36 cellular contexts compared by ENCODE assay signal in the genomic region with DNA sequence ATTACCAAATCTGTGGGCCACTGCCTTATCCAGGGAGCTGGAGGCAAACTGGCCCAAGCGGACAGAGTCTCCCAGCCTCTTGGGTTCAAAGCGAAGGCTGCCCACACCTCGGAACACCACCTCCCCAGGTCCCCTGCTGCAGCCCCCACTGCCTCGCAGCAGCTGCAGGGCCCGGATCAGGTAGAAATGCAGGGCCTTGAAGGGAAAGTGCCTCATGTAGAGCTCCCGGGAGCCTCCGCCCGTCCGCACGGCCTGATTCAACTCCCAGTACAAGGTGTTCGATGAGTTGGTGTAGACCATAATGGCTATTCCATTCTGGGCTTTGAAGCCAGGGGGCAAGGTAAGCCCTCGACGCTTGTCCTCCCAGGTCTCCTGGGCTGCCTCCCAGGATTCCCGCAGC. TPM values are rescaled to one million over a fixed set of nuclear protein-coding genes. Genes with fewer than 3 reads are reported as not detected.
"Had no signal": no experiment of that assay in that cellular context is flagged by ENCODE, and none has a peak within 500 bp of the region (broad histone marks: within the 10 kb centered on the region; RNA-seq: fewer than 3 reads in every experiment).

No MANE protein-coding gene starts in this region.

- DNase-seq: activated B cell treated with CpG ODN at 0.5 μM for 24 hours; activated CD4-positive, alpha-beta memory T cell treated with anti-CD3 and anti-CD28 coated beads, Interleukin-2, amount 10 ng/mL, durations not matched to agents 7 days and 5 days; activated CD4-positive, alpha-beta T cell treated with anti-CD3 and anti-CD28 coated beads for 36 hours; activated CD4-positive, alpha-beta T cell treated with anti-CD3 and anti-CD28 coated beads, Interleukin-2, amount 10 ng/mL, durations not matched to agents 24 days and 14 days; activated CD4-positive, alpha-beta T cell treated with anti-CD3 and anti-CD28 coated beads, Interleukin-2, amount 50 U/mL, for 4 hours; activated CD4-positive, CD25-positive, alpha-beta regulatory T cell treated with anti-CD3 and anti-CD28 coated beads, Interleukin-2, amount 50 U/mL, for 72 hours; activated CD8-positive, alpha-beta memory T cell treated with anti-CD3 and anti-CD28 coated beads, Interleukin-2, amount 50 U/mL, for 48 hours; activated gamma-delta T cell; activated naive CD4-positive, alpha-beta T cell; activated naive CD4-positive, alpha-beta T cell treated with anti-CD3 and anti-CD28 coated beads, Interleukin-2, amount 10 ng/mL, durations not matched to agents 7 days and 5 days; activated naive CD8-positive, alpha-beta T cell treated with anti-CD3 and anti-CD28 coated beads, Interleukin-2, amount 10 ng/mL, durations not matched to agents 7 days and 5 days; activated T-cell treated with anti-CD3 and anti-CD28 coated beads for 4 hours; activated T-cell treated with anti-CD3 and anti-CD28 coated beads, Interleukin-2, amount 50 U/mL, for 24 hours; activated T-cell treated with anti-CD3 and anti-CD28 coated beads, Interleukin-2, amount 50 U/mL, for 72 hours; central memory CD4-positive, alpha-beta T cell; cerebellar nuclear complex; effector CD4-positive, alpha-beta T cell; effector memory CD8-positive, alpha-beta T cell; erythroblast; foreskin keratinocyte; gastrocnemius medialis; glutamatergic neuron; heart left ventricle; T-helper 1 cell; T-helper 17 cell; T1000; WERI-Rb-1 had no signal

- H3K27ac ChIP-seq: ascending aorta, breast epithelium, cardiac muscle cell, coronary artery, esophagus muscularis mucosa, foreskin keratinocyte, heart left ventricle, WERI-Rb-1 had no signal

- H3K27me3 ChIP-seq: ascending aorta, breast epithelium, cardiac muscle cell, gastrocnemius medialis had no signal

- H3K36me3 Mint-ChIP-seq: activated naive CD4-positive, alpha-beta T cell treated with anti-CD3 and anti-CD28 coated beads, Interleukin-2, amount 10 ng/mL, durations not matched to agents 7 days and 5 days; activated naive CD4-positive, alpha-beta T cell treated with anti-CD3 and anti-CD28 coated beads, Interleukin-2, amount 50 U/mL, for 72 hours; activated naive CD8-positive, alpha-beta T cell treated with anti-CD3 and anti-CD28 coated beads, Interleukin-2, amount 10 ng/mL, durations not matched to agents 7 days and 5 days; brain had no signal

- H3K4me3 ChIP-seq: ascending aorta, breast epithelium, cardiac muscle cell, coronary artery, esophagus muscularis mucosa, gastrocnemius medialis, heart left ventricle had no signal

- H3K4me1 ChIP-seq: breast epithelium, foreskin keratinocyte had no signal

- H3K27ac Mint-ChIP-seq: activated B cell treated with CpG ODN at 0.5 μM for 24 hours; activated CD4-positive, alpha-beta memory T cell treated with anti-CD3 and anti-CD28 coated beads, Interleukin-2, amount 10 ng/mL, durations not matched to agents 7 days and 5 days; activated CD4-positive, alpha-beta T cell treated with anti-CD3 and anti-CD28 coated beads for 36 hours; activated CD4-positive, alpha-beta T cell treated with anti-CD3 and anti-CD28 coated beads, Interleukin-2, amount 10 ng/mL, durations not matched to agents 24 days and 14 days; activated naive CD4-positive, alpha-beta T cell treated with anti-CD3 and anti-CD28 coated beads, Interleukin-2, amount 10 ng/mL, durations not matched to agents 7 days and 5 days; activated naive CD8-positive, alpha-beta T cell treated with anti-CD3 and anti-CD28 coated beads, Interleukin-2, amount 10 ng/mL, durations not matched to agents 7 days and 5 days; activated T-cell treated with anti-CD3 and anti-CD28 coated beads, Interleukin-2, amount 50 U/mL, for 24 hours; activated T-cell treated with anti-CD3 and anti-CD28 coated beads, Interleukin-2, amount 50 U/mL, for 72 hours; dendritic cell treated with granulocyte-macrophage colony-stimulating factor and Interleukin-4, amounts not matched to agents 40 ng/mL and 50 ng/mL, for 4 days; effector memory CD8-positive, alpha-beta T cell; T-helper 17 cell; T-helper 2 cell treated with Interferon-gamma antibody and Interleukin-4, amounts not matched to agents 5 μg/mL and 100 μg/mL, for 36 hours had no signal

- H3K9me3 ChIP-seq: ascending aorta, breast epithelium, esophagus muscularis mucosa, gastrocnemius medialis, heart left ventricle had no signal

- H3K4me3 Mint-ChIP-seq: activated B cell treated with CpG ODN at 0.5 μM for 24 hours; activated CD4-positive, alpha-beta memory T cell treated with anti-CD3 and anti-CD28 coated beads, Interleukin-2, amount 10 ng/mL, durations not matched to agents 7 days and 5 days; activated CD4-positive, alpha-beta T cell treated with anti-CD3 and anti-CD28 coated beads for 36 hours; activated CD4-positive, alpha-beta T cell treated with anti-CD3 and anti-CD28 coated beads, Interleukin-2, amount 10 ng/mL, durations not matched to agents 24 days and 14 days; activated naive CD4-positive, alpha-beta T cell treated with anti-CD3 and anti-CD28 coated beads, Interleukin-2, amount 10 ng/mL, durations not matched to agents 7 days and 5 days; activated naive CD8-positive, alpha-beta T cell treated with anti-CD3 and anti-CD28 coated beads, Interleukin-2, amount 10 ng/mL, durations not matched to agents 7 days and 5 days; activated T-cell treated with anti-CD3 and anti-CD28 coated beads, Interleukin-2, amount 50 U/mL, for 24 hours; activated T-cell treated with anti-CD3 and anti-CD28 coated beads, Interleukin-2, amount 50 U/mL, for 72 hours; dendritic cell treated with granulocyte-macrophage colony-stimulating factor and Interleukin-4, amounts not matched to agents 40 ng/mL and 50 ng/mL, for 4 days; effector memory CD8-positive, alpha-beta T cell; T-helper 17 cell; T-helper 2 cell treated with Interferon-gamma antibody and Interleukin-4, amounts not matched to agents 5 μg/mL and 100 μg/mL, for 36 hours had no signal

- ATAC-seq: activated CD4-positive, alpha-beta T cell treated with anti-CD3 and anti-CD28 coated beads for 36 hours; activated naive CD4-positive, alpha-beta T cell treated with anti-CD3 and anti-CD28 coated beads, Interleukin-2, amount 50 U/mL, for 72 hours; activated T-cell treated with anti-CD3 and anti-CD28 coated beads, Interleukin-2, amount 50 U/mL, for 72 hours; effector memory CD8-positive, alpha-beta T cell; foreskin keratinocyte; gastrocnemius medialis; heart left ventricle; T-helper 17 cell had no signal

- H3K9me3 Mint-ChIP-seq: activated B cell treated with CpG ODN at 0.5 μM for 24 hours; activated CD4-positive, alpha-beta memory T cell treated with anti-CD3 and anti-CD28 coated beads, Interleukin-2, amount 10 ng/mL, durations not matched to agents 7 days and 5 days; activated CD4-positive, alpha-beta T cell treated with anti-CD3 and anti-CD28 coated beads, Interleukin-2, amount 10 ng/mL, durations not matched to agents 24 days and 14 days; activated naive CD4-positive, alpha-beta T cell treated with anti-CD3 and anti-CD28 coated beads, Interleukin-2, amount 10 ng/mL, durations not matched to agents 7 days and 5 days; activated naive CD4-positive, alpha-beta T cell treated with anti-CD3 and anti-CD28 coated beads, Interleukin-2, amount 50 U/mL, for 72 hours; activated naive CD8-positive, alpha-beta T cell treated with anti-CD3 and anti-CD28 coated beads, Interleukin-2, amount 10 ng/mL, durations not matched to agents 7 days and 5 days; activated T-cell treated with anti-CD3 and anti-CD28 coated beads, Interleukin-2, amount 50 U/mL, for 24 hours; activated T-cell treated with anti-CD3 and anti-CD28 coated beads, Interleukin-2, amount 50 U/mL, for 72 hours; effector memory CD8-positive, alpha-beta T cell; T-helper 2 cell treated with Interferon-gamma antibody and Interleukin-4, amounts not matched to agents 5 μg/mL and 100 μg/mL, for 36 hours had no signal

- H3K36me3 ChIP-seq: ascending aorta, breast epithelium, cardiac muscle cell, esophagus muscularis mucosa, gastrocnemius medialis, heart left ventricle, WERI-Rb-1 had no signal

RNA-seq across cellular contexts. Expression of a gene that starts 2.0 kb away (rescaled TPM):
- total RNA-seq: activated B cell treated with CpG ODN at 0.5 μM for 24 hours; activated CD4-positive, alpha-beta memory T cell treated with anti-CD3 and anti-CD28 coated beads, Interleukin-2, amount 10 ng/mL, durations not matched to agents 7 days and 5 days; activated CD4-positive, alpha-beta T cell treated with anti-CD3 and anti-CD28 coated beads, Interleukin-2, amount 10 ng/mL, durations not matched to agents 24 days and 14 days; activated naive CD4-positive, alpha-beta T cell treated with anti-CD3 and anti-CD28 coated beads, Interleukin-2, amount 50 U/mL, for 72 hours; activated naive CD8-positive, alpha-beta T cell treated with anti-CD3 and anti-CD28 coated beads, Interleukin-2, amount 10 ng/mL, durations not matched to agents 7 days and 5 days; activated T-cell treated with anti-CD3 and anti-CD28 coated beads, Interleukin-2, amount 50 U/mL, for 72 hours; ascending aorta; T-helper 17 cell had no signal

RNA-seq across cellular contexts. Expression of a gene that starts 5.1 kb away (rescaled TPM):
- total RNA-seq: activated B cell treated with CpG ODN at 0.5 μM for 24 hours; activated CD4-positive, alpha-beta memory T cell treated with anti-CD3 and anti-CD28 coated beads, Interleukin-2, amount 10 ng/mL, durations not matched to agents 7 days and 5 days; activated CD4-positive, alpha-beta T cell treated with anti-CD3 and anti-CD28 coated beads for 36 hours; activated CD4-positive, alpha-beta T cell treated with anti-CD3 and anti-CD28 coated beads, Interleukin-2, amount 10 ng/mL, durations not matched to agents 24 days and 14 days; activated naive CD4-positive, alpha-beta T cell treated with anti-CD3 and anti-CD28 coated beads, Interleukin-2, amount 50 U/mL, for 72 hours; activated naive CD8-positive, alpha-beta T cell treated with anti-CD3 and anti-CD28 coated beads, Interleukin-2, amount 10 ng/mL, durations not matched to agents 7 days and 5 days; activated T-cell treated with anti-CD3 and anti-CD28 coated beads, Interleukin-2, amount 50 U/mL, for 72 hours; breast epithelium; esophagus muscularis mucosa; foreskin keratinocyte; T-helper 17 cell had no signal
- polyA plus RNA-seq: cardiac muscle cell, foreskin keratinocyte, heart left ventricle had no signal

RNA-seq across cellular contexts. Expression of a gene that starts 31.3 kb away (rescaled TPM):
- total RNA-seq: ascending aorta had no signal
- polyA plus RNA-seq: cardiac muscle cell had no signal
